In the genomic region with DNA sequence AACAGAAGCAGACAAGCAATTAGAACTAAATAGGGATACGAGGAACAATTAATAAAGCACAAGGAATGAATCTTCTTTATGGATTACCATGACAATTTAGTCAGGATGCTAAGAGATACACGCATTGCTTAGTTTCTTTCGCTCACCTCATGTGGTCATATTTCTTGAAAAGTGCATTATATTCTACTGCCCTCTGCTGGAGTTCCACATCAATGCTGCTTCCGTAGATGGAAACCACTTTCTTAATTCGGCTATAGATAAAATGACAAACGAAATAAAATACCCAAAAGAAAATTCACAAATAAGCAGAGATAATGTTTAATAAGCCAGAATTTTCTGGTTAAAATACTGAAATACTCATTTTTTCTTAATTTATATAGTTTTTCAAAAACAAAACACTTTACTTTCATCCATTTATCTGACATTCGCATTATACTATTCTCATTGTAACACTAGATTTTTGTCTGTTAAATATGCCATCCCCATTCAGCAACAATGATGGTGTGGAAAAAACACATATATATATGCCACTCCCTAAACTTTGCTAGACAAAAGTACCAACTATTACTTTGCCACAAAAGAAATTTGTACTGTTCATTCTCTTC, we compare ENCODE assay signal across 8 cellular contexts. TPM values are rescaled to one million over a fixed set of nuclear protein-coding genes. Genes with fewer than 3 reads are reported as not detected.
DNase-seq lines count a peak whose midpoint lies in the region; ATAC-seq and TF ChIP-seq lines count a peak whose summit lies in the region.

No MANE protein-coding gene starts in this region.

- H3K27ac ChIP-seq in uterus, result no peak overlapping the region

- H3K36me3 ChIP-seq in kidney epithelial cell (ENCODE audit: control insufficient read depth, insufficient read depth, low read length), result peaks cover 2% of the 10 kb centered on the region
- H3K36me3 ChIP-seq in uterus, result no peaks in the 10 kb centered on the region

- H3K4me3 ChIP-seq in astrocyte of the cerebellum (ENCODE audit: low read depth, low read length) (no peak overlapping the region), kidney epithelial cell (ENCODE audit: low read depth, low read length) (no peak overlapping the region), uterus (no peak overlapping the region)

- H3K4me1 ChIP-seq in uterus, result no peaks in the 10 kb centered on the region

- peak; percentile 77 for TF ChIP-seq CTCF in astrocyte of the cerebellum (IDR thresholded peaks at IDR 0.05; ENCODE audit: low read depth, low read length, missing control alignments)
- peak; percentile 79 for TF ChIP-seq CTCF in kidney epithelial cell (IDR thresholded peaks at IDR 0.05; ENCODE audit: insufficient read depth, low read length, poor library complexity, severe bottlenecking)
- TF ChIP-seq CTCF in uterus (IDR thresholded peaks at IDR 0.05), result peak; percentile 51 to 65 (median 54)

- no peak for TF ChIP-seq POLR2A in uterus (IDR thresholded peaks at IDR 0.05)

- intact Hi-C loops in uterus (cut with DNase I; ENCODE audit: low total_unique reads), result no loop called here

- H3K9me3 ChIP-seq in uterus, result no peaks in the 10 kb centered on the region

- H3K27me3 ChIP-seq in kidney epithelial cell (ENCODE audit: control insufficient read depth, insufficient read depth, low read length) (no peaks in the 10 kb centered on the region), uterus (no peaks in the 10 kb centered on the region)

- ATAC-seq in GM21786 (IDR thresholded peaks at IDR 0.05; ENCODE audit: unreplicated experiment), result no peak

- DNase-seq in ACHN (peak; percentile 57), EH (ENCODE audit: low read depth) (peak; percentile 45), NCI-H1694 treated with DMSO at 0.1 percent for 48 hours (lab: John Stamatoyannopoulos, UW) (peak; percentile 22), astrocyte of the cerebellum (ENCODE audit: low read depth) (peak; percentile 31), kidney epithelial cell (ENCODE audit: low read depth) (no peak), uterus (no peak), GOT3 (lab: John Stamatoyannopoulos, UW) (no peak)

- in situ Hi-C loops in ACHN (cut with HindIII; ENCODE audit: low pct_ligation_motif_present, low pct_unique_long_range_greater_than_20kb, low sequenced_read_pairs), result no loop called here
- in situ Hi-C loops in astrocyte of the cerebellum (cut with HindIII; ENCODE audit: low sequenced_read_pairs), result no loop called here

RNA-seq across cellular contexts. Expression of a gene that starts 22.0 kb away (rescaled TPM):
- total RNA-seq in kidney epithelial cell, result 7.1 and 7.3 TPM in 2 replicates
- 10 to 100 TPM in 2 of 4 donors, 1 to 10 TPM in 2; 2.0 to 22.3 (median 10.7) TPM for total RNA-seq in uterus

Comparison
In these comparisons a context has a peak if more than half of its experiments do, and no peak if none do; other contexts are left out.
1. DNase-seq: peak in ACHN (single experiment), EH (single experiment), NCI-H1694 treated with DMSO at 0.1 percent for 48 hours (single experiment) and astrocyte of the cerebellum (single experiment); none in kidney epithelial cell (single experiment), uterus (0 of 2) and GOT3 (single experiment).
2. Peak in every context shown above with its lines, with median percentiles within 50 percentile points of each other: CTCF ChIP-seq.